In genomic region chr7:142853739-142854504, GRCh38 we compare ENCODE assay signal across 8 cellular contexts. TPM values are rescaled to one million over a fixed set of nuclear protein-coding genes. Genes with fewer than 3 reads are reported as not detected.
DNase-seq lines count a peak whose midpoint lies in the region; ATAC-seq and TF ChIP-seq lines count a peak whose summit lies in the region.

No MANE protein-coding gene starts in this region.

- peak overlapping the region; percentile 90 for H3K4me3 Mint-ChIP-seq in activated T-helper 17 cell treated with anti-CD3 and anti-CD28 coated beads, Interleukin-2, amount 50 U/mL, for 72 hours
- H3K4me3 Mint-ChIP-seq in neural crest cell = peak overlapping the region; percentile 93

- peak; percentile 81 for ATAC-seq in GM19438 (IDR thresholded peaks at IDR 0.05; ENCODE audit: low read depth, unreplicated experiment)
- ATAC-seq in HG03558 (IDR thresholded peaks at IDR 0.05; ENCODE audit: extremely low read depth, unreplicated experiment) = peak; percentile 61
- ATAC-seq in activated T-helper 17 cell treated with anti-CD3 and anti-CD28 coated beads, Interleukin-2, amount 50 U/mL, for 72 hours (replicated peaks) = peak; percentile 85

- no peaks in the 10 kb centered on the region for H3K36me3 Mint-ChIP-seq in activated T-helper 17 cell treated with anti-CD3 and anti-CD28 coated beads, Interleukin-2, amount 50 U/mL, for 72 hours (ENCODE audit: low read depth)
- no peaks in the 10 kb centered on the region for H3K36me3 Mint-ChIP-seq in neural crest cell (ENCODE audit: low read depth)

- H3K9me3 Mint-ChIP-seq in activated T-helper 17 cell treated with anti-CD3 and anti-CD28 coated beads, Interleukin-2, amount 50 U/mL, for 72 hours = no peaks in the 10 kb centered on the region
- no peaks in the 10 kb centered on the region for H3K9me3 Mint-ChIP-seq in neural crest cell

- H3K27ac Mint-ChIP-seq in activated T-helper 17 cell treated with anti-CD3 and anti-CD28 coated beads, Interleukin-2, amount 50 U/mL, for 72 hours = peak overlapping the region; percentile 86
- H3K27ac Mint-ChIP-seq in neural crest cell (ENCODE audit: unreplicated experiment) = no peak overlapping the region

- DNase-seq in COLO668 (lab: John Stamatoyannopoulos, UW; ENCODE audit: unreplicated experiment) (peak; percentile 47), RKO (ENCODE audit: low spot score) (peak; percentile 75), foreskin fibroblast (peak; percentile 38 to 82), neural crest cell (ENCODE audit: low read depth, low spot score) (peak; percentile 65), superior temporal gyrus (ENCODE audit: extremely low spot score) (peak; percentile 80)

- peaks cover 15% of the 10 kb centered on the region for H3K4me1 Mint-ChIP-seq in activated T-helper 17 cell treated with anti-CD3 and anti-CD28 coated beads, Interleukin-2, amount 50 U/mL, for 72 hours
- H3K4me1 Mint-ChIP-seq in neural crest cell = peaks cover 9% of the 10 kb centered on the region

- H3K27me3 Mint-ChIP-seq in activated T-helper 17 cell treated with anti-CD3 and anti-CD28 coated beads, Interleukin-2, amount 50 U/mL, for 72 hours = no peaks in the 10 kb centered on the region
- peaks cover 31% of the 10 kb centered on the region for H3K27me3 Mint-ChIP-seq in neural crest cell (ENCODE audit: low read depth)

- TF ChIP-seq CTCF in foreskin fibroblast (IDR thresholded peaks at IDR 0.05; ENCODE audit: low read depth, low read length) = peak; percentile 79
- peak; percentile 85 for TF ChIP-seq CTCF in neural crest cell (conservative IDR thresholded peaks at IDR 0.05)

- H3K4me3 ChIP-seq in foreskin fibroblast (ENCODE audit: low read depth in 1 of 2, low read length in 2 of 2) = peak overlapping the region; percentile 69 to 87

RNA-seq across cellular contexts. Expression of gene EPHB6, which starts 1.0 kb away (rescaled TPM):
- 10 to 100 TPM in 1 of 2 donors, 1 to 10 TPM in 1; 8.0 to 14.9 TPM for total RNA-seq in activated T-helper 17 cell treated with anti-CD3 and anti-CD28 coated beads, Interleukin-2, amount 50 U/mL, for 72 hours
- 12.3 and 12.5 TPM in 2 replicates for total RNA-seq in neural crest cell

RNA-seq across cellular contexts. Expression of gene TRPV6, which starts 31.6 kb away (rescaled TPM):
- total RNA-seq in activated T-helper 17 cell treated with anti-CD3 and anti-CD28 coated beads, Interleukin-2, amount 50 U/mL, for 72 hours = under 1 TPM in 1 of 2 donors, not detected in 1; 0.16 TPM
- total RNA-seq in neural crest cell = 0.07 and 0.16 TPM in 2 replicates

Comparison
In these comparisons a context has a peak if more than half of its experiments do, and no peak if none do; other contexts are left out.
1. Peak in every context shown above with its lines: DNase-seq, ATAC-seq and H3K4me3 ChIP-seq.